20 cellular contexts compared by ENCODE assay signal in genomic region chr16:61148930-61149329, GRCh38.
DNase-seq lines count a peak whose midpoint lies in the region; ATAC-seq and TF ChIP-seq lines count a peak whose summit lies in the region.
"Had no signal": no experiment of that assay in that cellular context is flagged by ENCODE, and none has a peak within 500 bp of the region (broad histone marks: within the 10 kb centered on the region; RNA-seq: fewer than 3 reads in every experiment).

No MANE protein-coding gene starts in this region.

- H3K27me3 ChIP-seq in A673 (replicated peaks; ENCODE audit: insufficient read depth, low read depth, low read length, poor library complexity): no peaks in the 10 kb centered on the region
- H3K27me3 ChIP-seq in WERI-Rb-1 (ENCODE audit: insufficient read depth, low read depth, severe bottlenecking): peaks cover 2% of the 10 kb centered on the region
- H3K27me3 ChIP-seq: brain microvascular endothelial cell, ovary, SJCRH30, testis had no signal

- no peaks in the 10 kb centered on the region for H3K9me3 ChIP-seq in A673 (ENCODE audit: low read depth, low read length, poor library complexity, severe bottlenecking)
- H3K9me3 ChIP-seq in WERI-Rb-1 (ENCODE audit: severe bottlenecking): no peaks in the 10 kb centered on the region
- H3K9me3 ChIP-seq: ovary, SJCRH30, testis had no signal

- DNase-seq in A673 (ENCODE audit: low spot score) (peak; percentile 6), NAMALWA (ENCODE audit: low spot score) (peak; percentile 54), WERI-Rb-1 (peak; percentile 5), NCI-H187 treated with DMSO at 0.1 percent for 48 hours (lab: John Stamatoyannopoulos, UW) (no peak)
- no peak for DNase-seq in activated T-helper 1 cell treated with anti-CD3 and anti-CD28 coated beads, Interleukin-12 subunit alpha, Interleukin-12 subunit beta, Interleukin-2, Interleukin-4 antibody, amounts not matched to agents 30 ng/mL and 10 ng/mL and 1 ng/mL, durations not matched to agents 14 hours and 24 hours and 36 hours (ENCODE audit: low spot score)
- DNase-seq: activated CD4-positive, alpha-beta T cell treated with anti-CD3 and anti-CD28 coated beads, Interleukin-2, amount 50 U/mL, for 1 hour; brain microvascular endothelial cell; hippocampal formation; left colon; NCI-H1694; NCI-H526; ovary; stimulated activated CD4-positive, alpha-beta T cell treated with anti-CD3 and anti-CD28 coated beads, Interleukin-4, amount 100 ng/mL, for 4 hours; testis had no signal

- no peak overlapping the region for H3K4me3 Mint-ChIP-seq in activated T-helper 1 cell treated with anti-CD3 and anti-CD28 coated beads, Interleukin-12 subunit alpha, Interleukin-12 subunit beta, Interleukin-2, Interleukin-4 antibody, amounts not matched to agents 30 ng/mL and 10 ng/mL and 1 ng/mL, durations not matched to agents 14 hours and 24 hours and 36 hours
- H3K4me3 Mint-ChIP-seq: activated naive CD8-positive, alpha-beta T cell; B cell had no signal

- H3K4me1 ChIP-seq in A673 (ENCODE audit: insufficient read depth, low read length, poor library complexity, severe bottlenecking): no peaks in the 10 kb centered on the region
- H3K4me1 ChIP-seq: SJCRH30, testis had no signal

- H3K4me3 ChIP-seq in A673 (ENCODE audit: low read depth, low read length, poor library complexity, severe bottlenecking) (no peak overlapping the region), WERI-Rb-1 (ENCODE audit: low read depth, low read length) (no peak overlapping the region)
- H3K4me3 ChIP-seq: ovary, SJCRH30, testis had no signal

- no TSS peak for BruUV-seq in A673 (replicated peaks; lab: Mats Ljungman, UMichigan)

- ATAC-seq in GM19467 (IDR thresholded peaks at IDR 0.05; ENCODE audit: unreplicated experiment) (no peak), GM18520 (IDR thresholded peaks at IDR 0.05; ENCODE audit: unreplicated experiment) (no peak)
- ATAC-seq: left colon had no signal

- H3K27ac ChIP-seq in A673 (ENCODE audit: low read depth, low read length, poor library complexity, severe bottlenecking): no peak overlapping the region
- H3K27ac ChIP-seq in WERI-Rb-1: no peak overlapping the region
- H3K27ac ChIP-seq: brain microvascular endothelial cell, ovary, SJCRH30, testis had no signal

- CTCF ChIA-PET in A673 (lab: Charles Lee): no interaction called here

- no peak overlapping the region for H3K27ac Mint-ChIP-seq in activated T-helper 1 cell treated with anti-CD3 and anti-CD28 coated beads, Interleukin-12 subunit alpha, Interleukin-12 subunit beta, Interleukin-2, Interleukin-4 antibody, amounts not matched to agents 30 ng/mL and 10 ng/mL and 1 ng/mL, durations not matched to agents 14 hours and 24 hours and 36 hours
- H3K27ac Mint-ChIP-seq: activated naive CD8-positive, alpha-beta T cell; B cell had no signal

- H3K36me3 Mint-ChIP-seq in activated T-helper 1 cell treated with anti-CD3 and anti-CD28 coated beads, Interleukin-12 subunit alpha, Interleukin-12 subunit beta, Interleukin-2, Interleukin-4 antibody, amounts not matched to agents 30 ng/mL and 10 ng/mL and 1 ng/mL, durations not matched to agents 14 hours and 24 hours and 36 hours (ENCODE audit: low read depth): no peaks in the 10 kb centered on the region

- H3K4me1 Mint-ChIP-seq in activated T-helper 1 cell treated with anti-CD3 and anti-CD28 coated beads, Interleukin-12 subunit alpha, Interleukin-12 subunit beta, Interleukin-2, Interleukin-4 antibody, amounts not matched to agents 30 ng/mL and 10 ng/mL and 1 ng/mL, durations not matched to agents 14 hours and 24 hours and 36 hours (ENCODE audit: low read depth): no peaks in the 10 kb centered on the region
- H3K4me1 Mint-ChIP-seq: B cell had no signal

- no peaks in the 10 kb centered on the region for H3K27me3 Mint-ChIP-seq in activated T-helper 1 cell treated with anti-CD3 and anti-CD28 coated beads, Interleukin-12 subunit alpha, Interleukin-12 subunit beta, Interleukin-2, Interleukin-4 antibody, amounts not matched to agents 30 ng/mL and 10 ng/mL and 1 ng/mL, durations not matched to agents 14 hours and 24 hours and 36 hours (ENCODE audit: insufficient read depth)
- H3K27me3 Mint-ChIP-seq: activated naive CD8-positive, alpha-beta T cell; B cell had no signal

- intact Hi-C loops in A673 (cut with micrococcal nuclease; ENCODE audit: unreplicated experiment): loop anchor here (10.0 kb wide), 1 partner anchor 64 kb away; no protein-coding TSS in a partner anchor
- intact Hi-C loops in activated T-helper 1 cell treated with anti-CD3 and anti-CD28 coated beads, Interleukin-12 subunit alpha, Interleukin-12 subunit beta, Interleukin-2, Interleukin-4 antibody, amounts not matched to agents 30 ng/mL and 10 ng/mL and 1 ng/mL, durations not matched to agents 14 hours and 24 hours and 36 hours (cut with micrococcal nuclease): no loop called here

- no peaks in the 10 kb centered on the region for H3K36me3 ChIP-seq in A673 (ENCODE audit: insufficient read depth, low read length, poor library complexity, severe bottlenecking)
- no peaks in the 10 kb centered on the region for H3K36me3 ChIP-seq in WERI-Rb-1
- H3K36me3 ChIP-seq: brain microvascular endothelial cell, ovary, SJCRH30 had no signal

- TF ChIP-seq CTCF in A673 (conservative IDR thresholded peaks at IDR 0.05; ENCODE audit: low read depth, low read length) (no peak), GM12873 (IDR thresholded peaks at IDR 0.05; ENCODE audit: insufficient read depth, low read depth, low read length, missing control alignments) (peak; percentile 7), WERI-Rb-1 (IDR thresholded peaks at IDR 0.05; ENCODE audit: low read depth, low read length) (peak; percentile 38; the same call in 1 of the 2 replicates)

- H3K9me3 Mint-ChIP-seq in activated T-helper 1 cell treated with anti-CD3 and anti-CD28 coated beads, Interleukin-12 subunit alpha, Interleukin-12 subunit beta, Interleukin-2, Interleukin-4 antibody, amounts not matched to agents 30 ng/mL and 10 ng/mL and 1 ng/mL, durations not matched to agents 14 hours and 24 hours and 36 hours: peaks cover 26% of the 10 kb centered on the region

- POLR2A ChIA-PET in A673 (lab: Charles Lee; ENCODE audit: low non-redundant PET): no interaction called here

Comparison
In these comparisons a context has a peak if more than half of its experiments do, and no peak if none do; other contexts are left out.
1. DNase-seq: peak in A673 (single experiment), NAMALWA (single experiment) and WERI-Rb-1 (single experiment); none in activated T-helper 1 cell treated with anti-CD3 and anti-CD28 coated beads, Interleukin-12 subunit alpha, Interleukin-12 subunit beta, Interleukin-2, Interleukin-4 antibody, amounts not matched to agents 30 ng/mL and 10 ng/mL and 1 ng/mL, durations not matched to agents 14 hours and 24 hours and 36 hours (single experiment) and NCI-H187 treated with DMSO at 0.1 percent for 48 hours (single experiment).